2 cellular contexts compared by ENCODE assay signal in genomic region chr13:110266431-110266809, GRCh38.
TF ChIP-seq lines count a peak whose summit lies in the region.

No MANE protein-coding gene starts in this region.

TF ChIP-seq in SK-N-SH treated with all-trans-retinoic acid at 6 μM for 48 hours, 23 proteins besides CTCF, POLR2A, EP300 and RAD21:
- TF ChIP-seq ZFP30 (CRISPR knock-in tag; IDR thresholded peaks at IDR 0.05) (no peak), CREB5 (CRISPR knock-in tag; IDR thresholded peaks at IDR 0.05; ENCODE audit: low read depth) (no peak)

TF ChIP-seq in SK-N-SH, 30 proteins besides CTCF, POLR2A, EP300 and RAD21:
- TF ChIP-seq NFIC (IDR thresholded peaks at IDR 0.05; ENCODE audit: borderline replicate concordance) (no peak), IRF3 (IDR thresholded peaks at IDR 0.05; ENCODE audit: low read depth, low read length) (no peak), NRF1 (IDR thresholded peaks at IDR 0.05; ENCODE audit: low read depth, low read length) (no peak), SIN3A (IDR thresholded peaks at IDR 0.05; ENCODE audit: borderline replicate concordance, low read depth, low read length) (no peak), RFX5 (IDR thresholded peaks at IDR 0.05; ENCODE audit: low read length) (no peak), RXRA (IDR thresholded peaks at IDR 0.05; ENCODE audit: borderline replicate concordance, low read depth) (no peak), FOXM1 (IDR thresholded peaks at IDR 0.05; ENCODE audit: low read depth) (no peak), GATA2 (CRISPR knock-in tag; IDR thresholded peaks at IDR 0.05) (no peak), CHD2 (IDR thresholded peaks at IDR 0.05; ENCODE audit: low read length, partially characterized antibody) (no peak), YY1 (IDR thresholded peaks at IDR 0.05; ENCODE audit: low read depth) (no peak)
